ENCODE assay signal across 34 cellular contexts in genomic region chr10:8295311-8295710, GRCh38.
"Had no signal": no experiment of that assay in that cellular context is flagged by ENCODE, and none has a peak within 500 bp of the region (broad histone marks: within the 10 kb centered on the region; RNA-seq: fewer than 3 reads in every experiment).

No MANE protein-coding gene starts in this region.

- H3K27me3 Mint-ChIP-seq: activated CD4-positive, alpha-beta memory T cell treated with anti-CD3 and anti-CD28 coated beads for 36 hours; activated naive CD8-positive, alpha-beta T cell treated with anti-CD3 and anti-CD28 coated beads for 36 hours had no signal

- H3K4me3 ChIP-seq: adrenal gland, body of pancreas, colonic mucosa, esophagus squamous epithelium, gastroesophageal sphincter, heart right ventricle had no signal

- H3K4me3 Mint-ChIP-seq: activated CD4-positive, alpha-beta memory T cell treated with anti-CD3 and anti-CD28 coated beads for 36 hours; activated CD4-positive, alpha-beta T cell treated with anti-CD3 and anti-CD28 coated beads for 36 hours; activated CD4-positive, alpha-beta T cell treated with anti-CD3 and anti-CD28 coated beads, Interleukin-2, amount 10 ng/mL, durations not matched to agents 24 days and 14 days; activated CD8-positive, alpha-beta memory T cell treated with anti-CD3 and anti-CD28 coated beads, Interleukin-2, amount 10 ng/mL, durations not matched to agents 7 days and 5 days; activated CD8-positive, alpha-beta T cell treated with anti-CD3 and anti-CD28 coated beads, Interleukin-2, amount 10 ng/mL, durations not matched to agents 7 days and 5 days; activated naive CD4-positive, alpha-beta T cell treated with anti-CD3 and anti-CD28 coated beads for 36 hours; activated naive CD4-positive, alpha-beta T cell treated with anti-CD3 and anti-CD28 coated beads, Interleukin-2, amount 50 U/mL, for 24 hours; activated naive CD8-positive, alpha-beta T cell treated with anti-CD3 and anti-CD28 coated beads for 36 hours; activated naive CD8-positive, alpha-beta T cell treated with anti-CD3 and anti-CD28 coated beads, Interleukin-2, amount 50 U/mL, for 24 hours; activated T-helper 1 cell treated with anti-CD3 and anti-CD28 coated beads, Interleukin-12 subunit alpha, Interleukin-12 subunit beta, Interleukin-2, Interleukin-4 antibody, amounts not matched to agents 30 ng/mL and 10 ng/mL and 1 ng/mL, durations not matched to agents 14 hours and 24 hours and 36 hours; T-helper 1 cell treated with Interleukin-12 subunit alpha and Interleukin-12 subunit beta and Interleukin-4 antibody, amounts not matched to agents 30 μg/mL and 1 μg/mL, for 36 hours had no signal

- H3K27me3 ChIP-seq: body of pancreas, colonic mucosa had no signal

- ATAC-seq: activated CD4-positive, alpha-beta T cell treated with anti-CD3 and anti-CD28 coated beads for 36 hours; activated CD8-positive, alpha-beta memory T cell treated with anti-CD3 and anti-CD28 coated beads, Interleukin-2, amount 10 ng/mL, durations not matched to agents 7 days and 5 days; activated CD8-positive, alpha-beta T cell treated with anti-CD3 and anti-CD28 coated beads, Interleukin-2, amount 10 ng/mL, durations not matched to agents 7 days and 5 days; activated naive CD8-positive, alpha-beta T cell treated with anti-CD3 and anti-CD28 coated beads, Interleukin-2, amount 50 U/mL, for 24 hours; body of pancreas; gastroesophageal sphincter; heart right ventricle had no signal

- H3K4me1 ChIP-seq: adrenal gland, body of pancreas, colonic mucosa, esophagus squamous epithelium, gastroesophageal sphincter, heart right ventricle had no signal

- H3K27ac Mint-ChIP-seq: activated CD4-positive, alpha-beta memory T cell treated with anti-CD3 and anti-CD28 coated beads for 36 hours; activated CD4-positive, alpha-beta T cell treated with anti-CD3 and anti-CD28 coated beads for 36 hours; activated CD4-positive, alpha-beta T cell treated with anti-CD3 and anti-CD28 coated beads, Interleukin-2, amount 10 ng/mL, durations not matched to agents 24 days and 14 days; activated CD8-positive, alpha-beta memory T cell treated with anti-CD3 and anti-CD28 coated beads, Interleukin-2, amount 10 ng/mL, durations not matched to agents 7 days and 5 days; activated CD8-positive, alpha-beta T cell treated with anti-CD3 and anti-CD28 coated beads, Interleukin-2, amount 10 ng/mL, durations not matched to agents 7 days and 5 days; activated naive CD4-positive, alpha-beta T cell treated with anti-CD3 and anti-CD28 coated beads for 36 hours; activated naive CD8-positive, alpha-beta T cell treated with anti-CD3 and anti-CD28 coated beads for 36 hours; activated naive CD8-positive, alpha-beta T cell treated with anti-CD3 and anti-CD28 coated beads, Interleukin-2, amount 50 U/mL, for 24 hours; activated T-helper 1 cell treated with anti-CD3 and anti-CD28 coated beads, Interleukin-12 subunit alpha, Interleukin-12 subunit beta, Interleukin-2, Interleukin-4 antibody, amounts not matched to agents 30 ng/mL and 10 ng/mL and 1 ng/mL, durations not matched to agents 14 hours and 24 hours and 36 hours; activated T-helper 2 cell treated with anti-CD3 and anti-CD28 coated beads, Interferon-gamma antibody, Interleukin-2, Interleukin-4, amounts not matched to agents 10 μg/mL and 5 μg/mL and 100 μg/mL, durations not matched to agents 14 hours and 24 hours and 36 hours; T-helper 1 cell treated with Interleukin-12 subunit alpha and Interleukin-12 subunit beta and Interleukin-4 antibody, amounts not matched to agents 30 μg/mL and 1 μg/mL, for 36 hours had no signal

- H3K36me3 ChIP-seq: adrenal gland, colonic mucosa, esophagus squamous epithelium, gastroesophageal sphincter, heart right ventricle, WERI-Rb-1 had no signal

- H3K9me3 Mint-ChIP-seq: activated CD4-positive, alpha-beta memory T cell treated with anti-CD3 and anti-CD28 coated beads for 36 hours; activated naive CD4-positive, alpha-beta T cell treated with anti-CD3 and anti-CD28 coated beads for 36 hours; activated naive CD4-positive, alpha-beta T cell treated with anti-CD3 and anti-CD28 coated beads, Interleukin-2, amount 50 U/mL, for 24 hours; activated naive CD8-positive, alpha-beta T cell treated with anti-CD3 and anti-CD28 coated beads for 36 hours; activated naive CD8-positive, alpha-beta T cell treated with anti-CD3 and anti-CD28 coated beads, Interleukin-2, amount 50 U/mL, for 24 hours; activated T-helper 1 cell treated with anti-CD3 and anti-CD28 coated beads, Interleukin-12 subunit alpha, Interleukin-12 subunit beta, Interleukin-2, Interleukin-4 antibody, amounts not matched to agents 30 ng/mL and 10 ng/mL and 1 ng/mL, durations not matched to agents 14 hours and 24 hours and 36 hours had no signal

- H3K4me1 Mint-ChIP-seq: activated CD4-positive, alpha-beta T cell treated with anti-CD3 and anti-CD28 coated beads for 36 hours; activated CD4-positive, alpha-beta T cell treated with anti-CD3 and anti-CD28 coated beads, Interleukin-2, amount 10 ng/mL, durations not matched to agents 24 days and 14 days; activated CD8-positive, alpha-beta memory T cell treated with anti-CD3 and anti-CD28 coated beads, Interleukin-2, amount 10 ng/mL, durations not matched to agents 7 days and 5 days; activated naive CD4-positive, alpha-beta T cell treated with anti-CD3 and anti-CD28 coated beads, Interleukin-2, amount 50 U/mL, for 24 hours; activated naive CD8-positive, alpha-beta T cell treated with anti-CD3 and anti-CD28 coated beads for 36 hours; activated naive CD8-positive, alpha-beta T cell treated with anti-CD3 and anti-CD28 coated beads, Interleukin-2, amount 50 U/mL, for 24 hours had no signal

- DNase-seq: activated CD4-positive, alpha-beta memory T cell treated with anti-CD3 and anti-CD28 coated beads for 36 hours; activated CD4-positive, alpha-beta T cell treated with anti-CD3 and anti-CD28 coated beads for 36 hours; activated CD4-positive, alpha-beta T cell treated with anti-CD3 and anti-CD28 coated beads, Interleukin-2, amount 10 ng/mL, durations not matched to agents 24 days and 14 days; activated CD4-positive, CD25-positive, alpha-beta regulatory T cell; activated CD4-positive, CD25-positive, alpha-beta regulatory T cell treated with anti-CD3 and anti-CD28 coated beads, Interleukin-2, amount 50 U/mL, for 72 hours; activated CD8-positive, alpha-beta memory T cell treated with anti-CD3 and anti-CD28 coated beads, Interleukin-2, amount 10 ng/mL, durations not matched to agents 7 days and 5 days; activated CD8-positive, alpha-beta memory T cell treated with anti-CD3 and anti-CD28 coated beads, Interleukin-2, amount 50 U/mL, for 4 hours; activated CD8-positive, alpha-beta T cell treated with anti-CD3 and anti-CD28 coated beads, Interleukin-2, amount 10 ng/mL, durations not matched to agents 7 days and 5 days; activated effector memory CD4-positive, alpha-beta T cell treated with anti-CD3 and anti-CD28 coated beads, Interleukin-2, amount 50 U/mL, for 16 hours; activated naive CD4-positive, alpha-beta T cell treated with anti-CD3 and anti-CD28 coated beads for 36 hours; activated naive CD8-positive, alpha-beta T cell treated with anti-CD3 and anti-CD28 coated beads for 36 hours; activated naive CD8-positive, alpha-beta T cell treated with anti-CD3 and anti-CD28 coated beads, Interleukin-2, amount 50 U/mL, for 24 hours; activated T-cell treated with anti-CD3 and anti-CD28 coated beads, Interleukin-2, amount 50 U/mL, for 1 hour; activated T-cell treated with anti-CD3 and anti-CD28 coated beads, Interleukin-2, amount 50 U/mL, for 48 hours; adrenal gland; amygdala; aorta; body of pancreas; caudate nucleus; colonic mucosa; effector CD8-positive, alpha-beta T cell; esophagus squamous epithelium; foreskin melanocyte; heart right ventricle; T-helper 9 cell; WERI-Rb-1 had no signal

- H3K27ac ChIP-seq: adrenal gland, body of pancreas, colonic mucosa, epithelial cell of prostate, esophagus squamous epithelium, gastroesophageal sphincter, heart right ventricle, WERI-Rb-1 had no signal

- H3K36me3 Mint-ChIP-seq: activated CD4-positive, alpha-beta memory T cell treated with anti-CD3 and anti-CD28 coated beads for 36 hours; activated naive CD8-positive, alpha-beta T cell treated with anti-CD3 and anti-CD28 coated beads for 36 hours had no signal

- FAIRE-seq: endometrium, endothelial cell of umbilical vein had no signal

- H3K9me3 ChIP-seq: adrenal gland, body of pancreas, colonic mucosa, esophagus squamous epithelium, gastroesophageal sphincter, heart right ventricle had no signal
